Comparison of ENCODE assay signal across 14 cellular contexts in the genomic region with DNA sequence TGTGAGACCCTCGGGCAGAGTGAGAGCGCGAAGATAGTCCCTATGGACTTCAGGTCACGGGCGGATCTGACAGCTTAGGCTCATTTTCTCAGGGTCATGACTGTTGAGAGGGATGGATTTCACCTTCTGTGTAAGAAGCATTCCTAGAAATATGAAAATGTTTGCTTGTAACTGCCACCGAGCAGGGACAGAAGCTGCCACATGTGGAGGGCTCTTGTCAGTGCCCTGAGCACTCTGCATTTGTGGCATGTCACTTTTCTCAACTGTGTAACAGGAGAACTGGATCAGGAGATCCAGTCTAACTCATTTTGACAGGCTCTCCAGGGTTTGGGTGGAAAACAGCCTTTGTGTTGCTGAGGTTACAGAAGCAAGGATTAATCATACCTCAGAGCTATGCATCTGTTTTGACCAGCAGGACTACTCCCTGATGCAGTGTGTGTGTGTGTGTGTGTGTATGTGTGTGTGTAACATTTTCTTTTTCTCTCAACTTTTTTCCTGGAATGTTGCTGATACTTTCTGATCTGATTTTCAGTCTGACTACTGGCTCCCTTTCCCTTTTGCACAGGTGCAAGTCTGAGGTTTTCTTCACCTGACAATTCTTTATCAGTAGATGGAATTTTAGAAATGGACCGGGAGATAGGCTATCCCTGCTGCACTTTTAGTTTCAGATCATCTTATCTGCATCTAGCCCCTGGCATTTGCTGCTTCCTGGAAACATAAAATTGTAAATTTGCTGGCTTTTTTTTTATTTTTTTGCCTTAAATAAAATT.
DNase-seq lines count a peak whose midpoint lies in the region; ATAC-seq and TF ChIP-seq lines count a peak whose summit lies in the region.
"Had no signal": no experiment of that assay in that cellular context is flagged by ENCODE, and none has a peak within 500 bp of the region (broad histone marks: within the 10 kb centered on the region; RNA-seq: fewer than 3 reads in every experiment).

No MANE protein-coding gene starts in this region.

- no peaks in the 10 kb centered on the region for H3K27me3 ChIP-seq in AG04450 (ENCODE audit: control insufficient read depth, insufficient read depth, low read length)
- no peaks in the 10 kb centered on the region for H3K27me3 ChIP-seq in adipocyte (replicated peaks; ENCODE audit: control insufficient read depth, insufficient read depth, low read length)
- H3K27me3 ChIP-seq: adrenal gland had no signal

- DNase-seq in AG04450 (ENCODE audit: low read depth, low spot score) (peak; percentile 4), HCEC 1CT (peak; percentile 49), adipocyte (ENCODE audit: low read depth) (peak; percentile 64), left kidney (ENCODE audit: low read depth, low spot score) (peak; percentile 84), iPS-NIHi7 (ENCODE audit: extremely low spot score) (no peak), NCI-H510A treated with DMSO at 0.1 percent for 48 hours (lab: John Stamatoyannopoulos, UW) (no peak)
- DNase-seq: adrenal gland; CD4-positive, alpha-beta T cell; Kasumi-1; NCI-H2171 treated with DMSO at 0.1 percent for 48 hours had no signal

- TF ChIP-seq CTCF in AG04450 (IDR thresholded peaks at IDR 0.05; ENCODE audit: low read depth, low read length) = no peak

- ATAC-seq in GM21360 (IDR thresholded peaks at IDR 0.05; ENCODE audit: unreplicated experiment) = no peak
- no peak for ATAC-seq in HG02938 (IDR thresholded peaks at IDR 0.05; ENCODE audit: unreplicated experiment)
- ATAC-seq: Right ventricle myocardium inferior had no signal

- H3K4me1 ChIP-seq in adipocyte (ENCODE audit: control insufficient read depth, insufficient read depth, low read length) = no peaks in the 10 kb centered on the region
- H3K4me1 ChIP-seq: adrenal gland had no signal

- CTCF ChIA-PET in AG04450 (lab: Charles Lee) = interaction anchor here (0.6 kb wide), 1 partner anchor 575 kb away, joined by 3 read pairs; no protein-coding TSS in a partner anchor

- H3K27ac ChIP-seq in AG04450 (ENCODE audit: low read depth, low read length) = no peak overlapping the region
- H3K27ac ChIP-seq: adrenal gland, skin epidermis had no signal

- H3K9me3 ChIP-seq in AG04450 (ENCODE audit: control insufficient read depth, insufficient read depth, low read length) (no peaks in the 10 kb centered on the region), adipocyte (ENCODE audit: control insufficient read depth, low read length) (no peaks in the 10 kb centered on the region)
- H3K9me3 ChIP-seq: adrenal gland had no signal

- H3K36me3 ChIP-seq in adipocyte (ENCODE audit: control insufficient read depth, insufficient read depth, low read length, severe bottlenecking) = no peaks in the 10 kb centered on the region
- H3K36me3 ChIP-seq: adrenal gland had no signal

- H3K9ac ChIP-seq in adipocyte (ENCODE audit: low read length) = no peak overlapping the region

- H3K4me3 ChIP-seq in AG04450 (ENCODE audit: low read depth, low read length) (no peak overlapping the region), adipocyte (ENCODE audit: low read length) (no peak overlapping the region)
- H3K4me3 ChIP-seq: adrenal gland, skin epidermis had no signal

- POLR2A ChIA-PET in AG04450 (lab: Yijun Ruan, JAX) = no interaction called here

Comparison
In these comparisons a context has a peak if more than half of its experiments do, and no peak if none do; other contexts are left out.
1. DNase-seq: peak in AG04450 (single experiment), HCEC 1CT (single experiment), adipocyte (single experiment) and left kidney (single experiment); none in iPS-NIHi7 (single experiment) and NCI-H510A treated with DMSO at 0.1 percent for 48 hours (single experiment).